Comparison of ENCODE assay signal across 27 cellular contexts in genomic region chr1:22321917-22322316, GRCh38.
"Had no signal": no experiment of that assay in that cellular context is flagged by ENCODE, and none has a peak within 500 bp of the region (broad histone marks: within the 10 kb centered on the region; RNA-seq: fewer than 3 reads in every experiment).

No MANE protein-coding gene starts in this region.

- H3K4me1 Mint-ChIP-seq: activated CD8-positive, alpha-beta memory T cell treated with anti-CD3 and anti-CD28 coated beads, Interleukin-2, amount 10 ng/mL, durations not matched to agents 7 days and 5 days; stimulated activated effector memory CD8-positive, alpha-beta T cell treated with anti-CD3 and anti-CD28 coated beads, Interleukin-12 subunit alpha, Interleukin-12 subunit beta, amount 100 ng/mL, for 72 hours had no signal

- DNase-seq: activated CD4-positive, alpha-beta T cell treated with anti-CD3 and anti-CD28 coated beads for 1 hour; activated CD4-positive, alpha-beta T cell treated with anti-CD3 and anti-CD28 coated beads, Interleukin-2, amount 50 U/mL, for 1 hour; activated CD8-positive, alpha-beta memory T cell treated with anti-CD3 and anti-CD28 coated beads, Interleukin-2, amount 10 ng/mL, durations not matched to agents 7 days and 5 days; activated CD8-positive, alpha-beta T cell treated with anti-CD3 and anti-CD28 coated beads for 36 hours; activated naive CD4-positive, alpha-beta T cell; activated T-cell treated with anti-CD3 and anti-CD28 coated beads for 4 hours; activated T-cell treated with anti-CD3 and anti-CD28 coated beads, Interleukin-2, amount 50 U/mL, for 72 hours; central memory CD4-positive, alpha-beta T cell; endodermal cell; foreskin fibroblast; heart left ventricle; left ventricle myocardium superior; mammary epithelial cell; naive thymus-derived CD8-positive, alpha-beta T cell; small intestine; stimulated activated CD4-positive, alpha-beta T cell treated with anti-CD3 and anti-CD28 coated beads, Interleukin-4, amount 100 ng/mL, for 24 hours; substantia nigra; SW 1271; T-helper 9 cell; WERI-Rb-1 had no signal

- H3K4me3 Mint-ChIP-seq: activated CD8-positive, alpha-beta memory T cell treated with anti-CD3 and anti-CD28 coated beads, Interleukin-2, amount 10 ng/mL, durations not matched to agents 7 days and 5 days; activated CD8-positive, alpha-beta T cell treated with anti-CD3 and anti-CD28 coated beads for 36 hours; activated T-cell treated with anti-CD3 and anti-CD28 coated beads, Interleukin-2, amount 50 U/mL, for 72 hours; dendritic cell treated with granulocyte-macrophage colony-stimulating factor and Interleukin-4, amounts not matched to agents 40 ng/mL and 50 ng/mL, for 4 days; endodermal cell; naive thymus-derived CD8-positive, alpha-beta T cell; stimulated activated effector memory CD8-positive, alpha-beta T cell treated with anti-CD3 and anti-CD28 coated beads, Interleukin-12 subunit alpha, Interleukin-12 subunit beta, amount 100 ng/mL, for 72 hours; stimulated activated naive CD8-positive, alpha-beta T cell treated with anti-CD3 and anti-CD28 coated beads, Interleukin-15, Interleukin-2, amounts not matched to agents 100 ng/mL and 50 ng/mL, for 24 hours; T-helper 1 cell treated with Interleukin-12 subunit alpha and Interleukin-12 subunit beta and Interleukin-4 antibody, amounts not matched to agents 30 μg/mL and 1 μg/mL, for 36 hours had no signal

- H3K9me3 Mint-ChIP-seq: activated CD8-positive, alpha-beta T cell treated with anti-CD3 and anti-CD28 coated beads for 36 hours; activated naive CD4-positive, alpha-beta T cell treated with anti-CD3 and anti-CD28 coated beads, Interleukin-2, amount 50 U/mL, for 72 hours; activated T-cell treated with anti-CD3 and anti-CD28 coated beads, Interleukin-2, amount 50 U/mL, for 72 hours; dendritic cell treated with granulocyte-macrophage colony-stimulating factor and Interleukin-4, amounts not matched to agents 40 ng/mL and 50 ng/mL, for 4 days; endodermal cell; stimulated activated effector memory CD8-positive, alpha-beta T cell treated with anti-CD3 and anti-CD28 coated beads, Interleukin-12 subunit alpha, Interleukin-12 subunit beta, amount 100 ng/mL, for 72 hours; stimulated activated naive CD8-positive, alpha-beta T cell treated with anti-CD3 and anti-CD28 coated beads, Interleukin-15, Interleukin-2, amounts not matched to agents 100 ng/mL and 50 ng/mL, for 24 hours; T-helper 1 cell treated with Interleukin-12 subunit alpha and Interleukin-12 subunit beta and Interleukin-4 antibody, amounts not matched to agents 30 μg/mL and 1 μg/mL, for 36 hours had no signal

- H3K36me3 Mint-ChIP-seq: activated CD8-positive, alpha-beta memory T cell treated with anti-CD3 and anti-CD28 coated beads, Interleukin-2, amount 10 ng/mL, durations not matched to agents 7 days and 5 days; activated naive CD4-positive, alpha-beta T cell treated with anti-CD3 and anti-CD28 coated beads, Interleukin-2, amount 50 U/mL, for 72 hours; naive thymus-derived CD8-positive, alpha-beta T cell; stimulated activated effector memory CD8-positive, alpha-beta T cell treated with anti-CD3 and anti-CD28 coated beads, Interleukin-12 subunit alpha, Interleukin-12 subunit beta, amount 100 ng/mL, for 72 hours had no signal

- H3K27ac Mint-ChIP-seq: activated CD8-positive, alpha-beta memory T cell treated with anti-CD3 and anti-CD28 coated beads, Interleukin-2, amount 10 ng/mL, durations not matched to agents 7 days and 5 days; activated CD8-positive, alpha-beta T cell treated with anti-CD3 and anti-CD28 coated beads for 36 hours; activated naive CD4-positive, alpha-beta T cell treated with anti-CD3 and anti-CD28 coated beads, Interleukin-2, amount 50 U/mL, for 72 hours; activated T-cell treated with anti-CD3 and anti-CD28 coated beads, Interleukin-2, amount 50 U/mL, for 72 hours; dendritic cell treated with granulocyte-macrophage colony-stimulating factor and Interleukin-4, amounts not matched to agents 40 ng/mL and 50 ng/mL, for 4 days; endodermal cell; naive thymus-derived CD8-positive, alpha-beta T cell; stimulated activated effector memory CD8-positive, alpha-beta T cell treated with anti-CD3 and anti-CD28 coated beads, Interleukin-12 subunit alpha, Interleukin-12 subunit beta, amount 100 ng/mL, for 72 hours; stimulated activated naive CD8-positive, alpha-beta T cell treated with anti-CD3 and anti-CD28 coated beads, Interleukin-15, Interleukin-2, amounts not matched to agents 100 ng/mL and 50 ng/mL, for 24 hours; T-helper 1 cell treated with Interleukin-12 subunit alpha and Interleukin-12 subunit beta and Interleukin-4 antibody, amounts not matched to agents 30 μg/mL and 1 μg/mL, for 36 hours had no signal

- ATAC-seq: activated CD8-positive, alpha-beta memory T cell treated with anti-CD3 and anti-CD28 coated beads, Interleukin-2, amount 10 ng/mL, durations not matched to agents 7 days and 5 days; activated CD8-positive, alpha-beta T cell treated with anti-CD3 and anti-CD28 coated beads for 36 hours; activated naive CD4-positive, alpha-beta T cell treated with anti-CD3 and anti-CD28 coated beads, Interleukin-2, amount 50 U/mL, for 72 hours; activated T-cell treated with anti-CD3 and anti-CD28 coated beads, Interleukin-2, amount 50 U/mL, for 72 hours; esophagus mucosa; heart left ventricle; left ventricle myocardium superior; naive thymus-derived CD8-positive, alpha-beta T cell; right lobe of liver; stimulated activated effector memory CD8-positive, alpha-beta T cell treated with anti-CD3 and anti-CD28 coated beads, Interleukin-12 subunit alpha, Interleukin-12 subunit beta, amount 100 ng/mL, for 72 hours had no signal
